Comparison of ENCODE assay signal across 8 cellular contexts in the genomic region with DNA sequence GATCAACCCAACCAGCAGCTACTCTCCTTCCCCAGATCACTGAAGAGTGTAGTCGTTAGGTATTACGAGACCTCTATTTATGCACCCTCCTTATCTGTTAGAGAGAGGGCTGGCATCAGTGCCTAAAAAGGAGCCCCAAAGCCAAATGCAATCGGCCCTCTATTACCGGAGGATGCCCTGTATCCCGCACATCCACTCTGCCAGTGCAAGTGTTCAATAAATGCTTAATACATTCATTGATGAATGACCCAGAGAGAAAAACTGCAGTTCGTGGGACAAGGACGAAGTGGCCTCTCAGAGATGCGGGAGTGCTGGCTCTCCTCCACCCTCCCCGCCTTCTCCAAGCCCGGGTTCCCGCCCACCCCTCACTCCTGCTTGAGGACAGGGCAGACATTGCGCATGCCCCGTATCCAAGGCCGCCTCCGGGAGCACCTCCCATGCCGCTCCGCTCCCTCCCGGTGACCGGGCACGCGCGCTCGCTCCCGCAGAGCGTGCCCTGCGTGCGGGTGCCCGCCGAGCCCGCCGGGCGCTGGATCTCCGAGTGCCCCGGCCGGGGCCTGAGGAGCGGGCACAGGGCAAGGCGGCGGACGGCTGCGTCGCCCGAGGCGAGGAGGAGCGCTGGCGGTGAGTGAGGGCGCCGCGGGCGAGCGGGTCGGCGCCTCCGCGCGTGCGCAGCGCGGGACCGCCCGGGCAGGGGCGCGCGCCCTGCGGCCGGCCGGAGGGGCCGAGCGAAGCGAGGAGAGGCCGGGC. TPM values are rescaled to one million over a fixed set of nuclear protein-coding genes. Genes with fewer than 3 reads are reported as not detected.
DNase-seq lines count a peak whose midpoint lies in the region; ATAC-seq lines count a peak whose summit lies in the region.

No MANE protein-coding gene starts in this region.

- H3K56ac ChIP-seq in mesendoderm (ENCODE audit: low read length): peak overlapping the region; percentile 79

- H3K9ac ChIP-seq in mesendoderm (ENCODE audit: low read length): peak overlapping the region; percentile 77

- no peak overlapping the region for H3K23ac ChIP-seq in mesendoderm (ENCODE audit: low read length)

- H3K36me3 ChIP-seq in mesendoderm (ENCODE audit: control insufficient read depth, insufficient read depth, low read length): no peaks in the 10 kb centered on the region

- H3K79me1 ChIP-seq in mesendoderm (ENCODE audit: low read length): peaks cover 5% of the 10 kb centered on the region

- no peak overlapping the region for H2AK5ac ChIP-seq in mesendoderm (ENCODE audit: low read length)

- peak; percentile 28 for DNase-seq in activated gamma-delta T cell treated with Interleukin-2 at 50 U/mL for 16 hours
- no peak for DNase-seq in activated gamma-delta T cell (lab: John Stamatoyannopoulos, UW)
- DNase-seq in NCI-H345 (lab: John Stamatoyannopoulos, UW): peak; percentile 98
- peak; percentile 2 to 12 for DNase-seq in activated CD4-positive, alpha-beta T cell treated with anti-CD3 and anti-CD28 coated beads, Interleukin-2, amount 50 U/mL, for 4 hours
- DNase-seq in epidermal melanocyte (ENCODE audit: insufficient read length, low spot score): peak; percentile 79
- peak; percentile 97 for DNase-seq in mesendoderm
- DNase-seq in stimulated activated CD4-positive, alpha-beta T cell treated with anti-CD3 and anti-CD28 coated beads, TNF-alpha, amount 100 ng/mL, for 48 hours (ENCODE audit: low read depth in 3 of 3): peak; percentile 19 to 55 (median 55)

- H3K4me2 ChIP-seq in mesendoderm (ENCODE audit: low read length): peak overlapping the region; percentile 94

- peak overlapping the region; percentile 61 for H2BK120ac ChIP-seq in mesendoderm (ENCODE audit: low read depth, low read length)

- H3K4me3 ChIP-seq in mesendoderm (ENCODE audit: low read length): peak overlapping the region; percentile 78

- H3K27me3 ChIP-seq in mesendoderm (ENCODE audit: insufficient read depth, low read length, poor library complexity): no peaks in the 10 kb centered on the region

- H2BK5ac ChIP-seq in mesendoderm (ENCODE audit: low read length): no peak overlapping the region

- no peak overlapping the region for H4K5ac ChIP-seq in mesendoderm (ENCODE audit: low read length)

- H3K18ac ChIP-seq in mesendoderm (ENCODE audit: low read length): peak overlapping the region; percentile 99

- peak overlapping the region; percentile 86 for H3K27ac ChIP-seq in mesendoderm (ENCODE audit: low read depth, low read length)

- H3K4me1 ChIP-seq in mesendoderm (ENCODE audit: control insufficient read depth, low read depth, low read length): peaks cover 5% of the 10 kb centered on the region

- ATAC-seq in HG03135 (IDR thresholded peaks at IDR 0.05; ENCODE audit: unreplicated experiment): peak; percentile 58

- peaks cover 21% of the 10 kb centered on the region for H3K79me2 ChIP-seq in mesendoderm (ENCODE audit: control insufficient read depth, insufficient read depth, low read length)

- H3K4ac ChIP-seq in mesendoderm (ENCODE audit: low read depth, low read length): peak overlapping the region; percentile 89

- H4K8ac ChIP-seq in mesendoderm (ENCODE audit: low read depth, low read length): peak overlapping the region; percentile 6

- no peak overlapping the region for H2BK15ac ChIP-seq in mesendoderm (replicated peaks; ENCODE audit: low read depth)

- WGBS in mesendoderm (ENCODE audit: extremely low coverage, insufficient coverage, low lambda C conversion rate): no CpG with 5 or more reads among the region's 70 CpGs

RNA-seq across cellular contexts. Expression of a gene that starts 27.2 kb away (rescaled TPM):
- 17.8 TPM for polyA plus RNA-seq in mesendoderm (2013, experiment 1 of 2)
- 18.1 TPM for polyA plus RNA-seq in mesendoderm (2013, experiment 2 of 2)
